32 cellular contexts compared by ENCODE assay signal in the genomic region with DNA sequence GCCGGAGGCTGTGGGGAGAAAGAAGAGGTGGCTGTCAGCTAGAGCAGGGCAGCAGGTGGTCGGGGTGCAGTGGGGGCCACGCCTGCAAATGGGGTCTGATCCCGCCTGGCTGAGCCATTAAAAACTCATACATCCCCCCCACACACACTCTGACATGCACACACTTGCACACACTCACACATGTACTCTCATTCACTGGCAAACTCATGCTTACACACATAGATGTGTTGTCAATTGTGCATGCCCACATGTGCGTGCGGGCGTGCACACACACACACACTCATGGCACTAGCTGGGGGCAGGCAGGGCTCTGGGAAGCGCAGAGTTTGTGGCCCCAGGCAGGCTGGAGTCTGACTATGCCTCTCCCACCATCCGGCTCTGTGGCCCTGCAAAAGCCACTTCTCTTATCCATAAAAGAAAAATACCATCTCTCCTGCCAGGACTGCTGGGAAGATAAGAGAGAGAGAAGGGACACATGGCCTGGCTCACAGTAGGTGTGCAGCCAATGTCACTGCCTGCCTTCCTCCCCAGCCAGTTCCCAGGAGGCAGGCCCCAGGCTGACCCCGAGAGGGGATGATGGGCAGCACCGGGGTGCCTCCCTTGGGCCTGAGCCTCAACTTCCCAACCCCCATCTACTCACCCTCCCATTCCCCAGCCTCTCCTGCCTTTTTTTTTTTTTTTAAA.
"Had no signal": no experiment of that assay in that cellular context is flagged by ENCODE, and none has a peak within 500 bp of the region (broad histone marks: within the 10 kb centered on the region; RNA-seq: fewer than 3 reads in every experiment).

No MANE protein-coding gene starts in this region.

- H3K36me3 ChIP-seq: brain microvascular endothelial cell, esophagus muscularis mucosa, gastroesophageal sphincter, WERI-Rb-1 had no signal

- H3K4me3 ChIP-seq: coronary artery, esophagus muscularis mucosa, gastroesophageal sphincter had no signal

- H3K9me3 ChIP-seq: esophagus muscularis mucosa, gastroesophageal sphincter had no signal

- H3K4me1 Mint-ChIP-seq: activated B cell treated with CpG ODN at 0.5 μM for 24 hours; activated naive CD8-positive, alpha-beta T cell treated with anti-CD3 and anti-CD28 coated beads for 36 hours; activated T-helper 17 cell treated with anti-CD3 and anti-CD28 coated beads, Interleukin-2, amount 50 U/mL, for 72 hours had no signal

- H3K27ac ChIP-seq: brain microvascular endothelial cell, coronary artery, esophagus muscularis mucosa, gastroesophageal sphincter, WERI-Rb-1 had no signal

- H3K27me3 ChIP-seq: brain microvascular endothelial cell had no signal

- H3K4me1 ChIP-seq: esophagus muscularis mucosa, gastroesophageal sphincter had no signal

- DNase-seq: activated B cell treated with CpG ODN at 0.5 μM for 24 hours; activated CD4-positive, alpha-beta T cell treated with anti-CD3 and anti-CD28 coated beads for 48 hours; activated CD4-positive, alpha-beta T cell treated with anti-CD3 and anti-CD28 coated beads, Interleukin-2, amount 50 U/mL, for 1 hour; activated CD4-positive, alpha-beta T cell treated with anti-CD3 and anti-CD28 coated beads, Interleukin-2, amount 50 U/mL, for 48 hours; activated CD8-positive, alpha-beta memory T cell treated with anti-CD3 and anti-CD28 coated beads for 24 hours; activated CD8-positive, alpha-beta T cell treated with anti-CD3 and anti-CD28 coated beads for 36 hours; activated effector memory CD4-positive, alpha-beta T cell treated with Interleukin-2 at 50 U/mL for 16 hours; activated gamma-delta T cell treated with Interleukin-2 at 50 U/mL for 16 hours; activated naive CD4-positive, alpha-beta T cell treated with anti-CD3 and anti-CD28 coated beads for 36 hours; activated naive CD8-positive, alpha-beta T cell treated with anti-CD3 and anti-CD28 coated beads for 36 hours; activated T-cell treated with anti-CD3 and anti-CD28 coated beads, Interleukin-2, amount 50 U/mL, for 4 hours; amniotic stem cell; anterior cingulate cortex; brain microvascular endothelial cell; effector CD4-positive, alpha-beta T cell; effector memory CD8-positive, alpha-beta T cell; erythroblast; foreskin melanocyte; T-helper 1 cell; T-helper 17 cell; T1000; WERI-Rb-1 had no signal

- H3K27ac Mint-ChIP-seq: activated B cell treated with CpG ODN at 0.5 μM for 24 hours; activated CD8-positive, alpha-beta T cell treated with anti-CD3 and anti-CD28 coated beads for 36 hours; activated naive CD4-positive, alpha-beta T cell treated with anti-CD3 and anti-CD28 coated beads for 36 hours; activated naive CD4-positive, alpha-beta T cell treated with anti-CD3 and anti-CD28 coated beads, Interleukin-2, amount 50 U/mL, for 24 hours; activated naive CD8-positive, alpha-beta T cell treated with anti-CD3 and anti-CD28 coated beads for 36 hours; activated T-helper 17 cell treated with anti-CD3 and anti-CD28 coated beads, Interleukin-2, amount 50 U/mL, for 72 hours; dendritic cell treated with granulocyte-macrophage colony-stimulating factor and Interleukin-4, amounts not matched to agents 40 ng/mL and 50 ng/mL, for 4 days; T-helper 2 cell treated with Interferon-gamma antibody and Interleukin-4, amounts not matched to agents 5 μg/mL and 100 μg/mL, for 36 hours had no signal

- ATAC-seq: activated CD4-positive, CD25-positive, alpha-beta regulatory T cell treated with anti-CD3 and anti-CD28 coated beads, Interleukin-2, amount 50 U/mL, for 24 hours; activated CD8-positive, alpha-beta T cell treated with anti-CD3 and anti-CD28 coated beads for 36 hours; activated T-cell treated with anti-CD3 and anti-CD28 coated beads, Interleukin-2, amount 50 U/mL, for 4 hours; activated T-helper 17 cell treated with anti-CD3 and anti-CD28 coated beads, Interleukin-2, amount 50 U/mL, for 72 hours; effector memory CD8-positive, alpha-beta T cell; gastroesophageal sphincter; T-helper 17 cell had no signal

- H3K27me3 Mint-ChIP-seq: activated CD8-positive, alpha-beta T cell treated with anti-CD3 and anti-CD28 coated beads for 36 hours; activated naive CD8-positive, alpha-beta T cell treated with anti-CD3 and anti-CD28 coated beads for 36 hours; central memory CD8-positive, alpha-beta T cell had no signal

- H3K4me3 Mint-ChIP-seq: activated B cell treated with CpG ODN at 0.5 μM for 24 hours; activated CD8-positive, alpha-beta T cell treated with anti-CD3 and anti-CD28 coated beads for 36 hours; activated naive CD4-positive, alpha-beta T cell treated with anti-CD3 and anti-CD28 coated beads for 36 hours; activated naive CD4-positive, alpha-beta T cell treated with anti-CD3 and anti-CD28 coated beads, Interleukin-2, amount 50 U/mL, for 24 hours; activated naive CD8-positive, alpha-beta T cell treated with anti-CD3 and anti-CD28 coated beads for 36 hours; activated T-cell treated with anti-CD3 and anti-CD28 coated beads, Interleukin-2, amount 50 U/mL, for 4 hours; activated T-helper 17 cell treated with anti-CD3 and anti-CD28 coated beads, Interleukin-2, amount 50 U/mL, for 72 hours; central memory CD8-positive, alpha-beta T cell; dendritic cell treated with granulocyte-macrophage colony-stimulating factor and Interleukin-4, amounts not matched to agents 40 ng/mL and 50 ng/mL, for 4 days; effector memory CD8-positive, alpha-beta T cell; T-helper 17 cell; T-helper 2 cell treated with Interferon-gamma antibody and Interleukin-4, amounts not matched to agents 5 μg/mL and 100 μg/mL, for 36 hours had no signal

- H3K36me3 Mint-ChIP-seq: activated naive CD4-positive, alpha-beta T cell treated with anti-CD3 and anti-CD28 coated beads, Interleukin-2, amount 50 U/mL, for 24 hours; activated naive CD8-positive, alpha-beta T cell treated with anti-CD3 and anti-CD28 coated beads for 36 hours had no signal

- H3K9me3 Mint-ChIP-seq: activated CD8-positive, alpha-beta T cell treated with anti-CD3 and anti-CD28 coated beads for 36 hours; activated naive CD4-positive, alpha-beta T cell treated with anti-CD3 and anti-CD28 coated beads for 36 hours; activated naive CD4-positive, alpha-beta T cell treated with anti-CD3 and anti-CD28 coated beads, Interleukin-2, amount 50 U/mL, for 24 hours; activated naive CD8-positive, alpha-beta T cell treated with anti-CD3 and anti-CD28 coated beads for 36 hours; activated T-cell treated with anti-CD3 and anti-CD28 coated beads, Interleukin-2, amount 50 U/mL, for 4 hours; activated T-helper 17 cell treated with anti-CD3 and anti-CD28 coated beads, Interleukin-2, amount 50 U/mL, for 72 hours; central memory CD8-positive, alpha-beta T cell; dendritic cell treated with granulocyte-macrophage colony-stimulating factor and Interleukin-4, amounts not matched to agents 40 ng/mL and 50 ng/mL, for 4 days; effector memory CD8-positive, alpha-beta T cell; T-helper 2 cell treated with Interferon-gamma antibody and Interleukin-4, amounts not matched to agents 5 μg/mL and 100 μg/mL, for 36 hours had no signal

- FAIRE-seq: astrocyte had no signal
